In genomic region chr20:14576478-14576877, GRCh38 we compare ENCODE assay signal across 25 cellular contexts.
"Had no signal": no experiment of that assay in that cellular context is flagged by ENCODE, and none has a peak within 500 bp of the region (broad histone marks: within the 10 kb centered on the region; RNA-seq: fewer than 3 reads in every experiment).

No MANE protein-coding gene starts in this region.

- ATAC-seq: activated CD4-positive, CD25-positive, alpha-beta regulatory T cell treated with anti-CD3 and anti-CD28 coated beads, Interleukin-2, amount 50 U/mL, for 24 hours; activated CD8-positive, alpha-beta T cell treated with anti-CD3 and anti-CD28 coated beads, Interleukin-2, amount 10 ng/mL, durations not matched to agents 7 days and 5 days; K562; Right ventricle myocardium inferior; T-cell had no signal

- H3K4me1 Mint-ChIP-seq: activated naive CD8-positive, alpha-beta T cell treated with anti-CD3 and anti-CD28 coated beads, Interleukin-2, amount 10 ng/mL, durations not matched to agents 7 days and 5 days; T-cell had no signal

- H3K36me3 Mint-ChIP-seq: activated naive CD8-positive, alpha-beta T cell treated with anti-CD3 and anti-CD28 coated beads, Interleukin-2, amount 10 ng/mL, durations not matched to agents 7 days and 5 days; T-cell had no signal

- H3K27ac Mint-ChIP-seq: activated CD8-positive, alpha-beta T cell treated with anti-CD3 and anti-CD28 coated beads, Interleukin-2, amount 10 ng/mL, durations not matched to agents 7 days and 5 days; activated naive CD8-positive, alpha-beta T cell treated with anti-CD3 and anti-CD28 coated beads, Interleukin-2, amount 10 ng/mL, durations not matched to agents 7 days and 5 days; T-cell had no signal

- DNase-seq: activated CD4-positive, alpha-beta T cell treated with anti-CD3 and anti-CD28 coated beads for 4 hours; activated CD8-positive, alpha-beta memory T cell treated with anti-CD3 and anti-CD28 coated beads, Interleukin-2, amount 50 U/mL, for 48 hours; activated CD8-positive, alpha-beta T cell treated with anti-CD3 and anti-CD28 coated beads, Interleukin-2, amount 10 ng/mL, durations not matched to agents 7 days and 5 days; activated naive CD4-positive, alpha-beta T cell treated with anti-CD3 and anti-CD28 coated beads, Interleukin-2, amount 50 U/mL, for 16 hours; activated naive CD8-positive, alpha-beta T cell treated with anti-CD3 and anti-CD28 coated beads, Interleukin-2, amount 10 ng/mL, durations not matched to agents 7 days and 5 days; activated T-cell treated with anti-CD3 and anti-CD28 coated beads, Interleukin-2, amount 50 U/mL, for 1 hour; adrenal gland; aorta; central memory CD4-positive, alpha-beta T cell; Karpas-422; MM.1S; NCI-H1105 treated with DMSO at 0.1 percent for 48 hours; NCI-H1436 treated with DMSO at 0.1 percent for 48 hours; NCI-H187; NCI-H2081; NCI-H226; NCI-H526; NCI-H82; T-cell; T-helper 2 cell had no signal

- H3K4me3 Mint-ChIP-seq: activated CD8-positive, alpha-beta T cell treated with anti-CD3 and anti-CD28 coated beads, Interleukin-2, amount 10 ng/mL, durations not matched to agents 7 days and 5 days; activated naive CD8-positive, alpha-beta T cell treated with anti-CD3 and anti-CD28 coated beads, Interleukin-2, amount 10 ng/mL, durations not matched to agents 7 days and 5 days; T-cell had no signal

- H3K36me3 ChIP-seq: adrenal gland had no signal

- H3K27ac ChIP-seq: adrenal gland, SK-N-MC had no signal

- H3K27me3 Mint-ChIP-seq: activated naive CD8-positive, alpha-beta T cell treated with anti-CD3 and anti-CD28 coated beads, Interleukin-2, amount 10 ng/mL, durations not matched to agents 7 days and 5 days; T-cell had no signal

- H3K4me1 ChIP-seq: adrenal gland had no signal

- H3K4me3 ChIP-seq: adrenal gland, K562, SK-N-MC had no signal

- H3K27me3 ChIP-seq: adrenal gland had no signal

- FAIRE-seq: bronchial epithelial cell, K562 had no signal

- H3K9me3 ChIP-seq: adrenal gland had no signal
